ENCODE assay signal across 10 cellular contexts in the genomic region with DNA sequence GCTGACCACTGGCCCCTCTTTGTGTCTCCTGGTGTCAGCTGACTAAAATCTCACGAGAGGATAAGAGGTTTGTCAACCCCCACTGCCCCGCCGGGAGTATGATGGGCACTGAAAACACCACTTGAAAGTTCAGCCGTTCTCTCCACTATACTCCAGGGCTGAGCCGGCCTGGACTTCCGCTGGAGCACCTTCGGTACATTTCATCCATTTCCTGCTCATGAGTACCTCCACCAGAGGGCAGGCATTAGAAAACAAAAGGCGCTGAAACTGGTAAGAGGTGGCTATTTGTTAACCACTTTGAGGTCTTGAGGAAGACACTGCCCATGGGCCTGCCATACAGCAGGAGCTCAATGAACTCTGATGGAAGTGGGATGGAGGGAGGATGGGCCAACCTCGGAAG. TPM values are rescaled to one million over a fixed set of nuclear protein-coding genes. Genes with fewer than 3 reads are reported as not detected.
DNase-seq lines count a peak whose midpoint lies in the region; TF ChIP-seq lines count a peak whose summit lies in the region.
"Had no signal": no experiment of that assay in that cellular context is flagged by ENCODE, and none has a peak within 500 bp of the region (broad histone marks: within the 10 kb centered on the region; RNA-seq: fewer than 3 reads in every experiment).

No MANE protein-coding gene starts in this region.

- H3K9me3 ChIP-seq in endodermal cell (ENCODE audit: control insufficient read depth, low read length), result no peaks in the 10 kb centered on the region
- H3K9me3 ChIP-seq: lower lobe of right lung had no signal

- no peaks in the 10 kb centered on the region for H3K27me3 Mint-ChIP-seq in endodermal cell (ENCODE audit: insufficient read depth)
- H3K27me3 Mint-ChIP-seq in neural crest cell (ENCODE audit: low read depth), result no peaks in the 10 kb centered on the region
- H3K27me3 Mint-ChIP-seq: activated CD4-positive, alpha-beta T cell treated with anti-CD3 and anti-CD28 coated beads for 36 hours had no signal

- peak; percentile 7 for TF ChIP-seq CTCF in GM06990 (IDR thresholded peaks at IDR 0.05; ENCODE audit: insufficient read depth, low read length, poor library complexity, severe bottlenecking)
- TF ChIP-seq CTCF in NB4 (IDR thresholded peaks at IDR 0.05; ENCODE audit: low read depth, low read length), result peak; percentile 29
- peak; percentile 73 for TF ChIP-seq CTCF in endodermal cell (conservative IDR thresholded peaks at IDR 0.05)
- TF ChIP-seq CTCF in neural crest cell (conservative IDR thresholded peaks at IDR 0.05), result peak; percentile 46

- H3K27ac ChIP-seq in endodermal cell (ENCODE audit: low read depth, low read length), result no peak overlapping the region
- H3K27ac ChIP-seq: lower lobe of right lung had no signal

- WGBS in endodermal cell (ENCODE audit: insufficient coverage in 1 of 2, insufficient read length in 1 of 2), 2 experiments, result 84 to 88% methylated on average over 4 to 9 of the region's 9 CpGs

- H3K27me3 ChIP-seq in GM06990 (replicated peaks; ENCODE audit: control insufficient read depth, insufficient read depth, low read length), result no peaks in the 10 kb centered on the region
- no peaks in the 10 kb centered on the region for H3K27me3 ChIP-seq in endodermal cell (ENCODE audit: control insufficient read depth, insufficient read depth, low read length, poor library complexity, severe bottlenecking)

- no peak for TF ChIP-seq POLR2A in NB4 (IDR thresholded peaks at IDR 0.05; ENCODE audit: extremely low read depth, insufficient read length)

- H3K36me3 Mint-ChIP-seq in endodermal cell (ENCODE audit: low read depth) (peaks cover 59% of the 10 kb centered on the region), neural crest cell (ENCODE audit: low read depth) (peaks cover 8% of the 10 kb centered on the region)

- DNase-seq in GM06990 (ENCODE audit: extremely low read depth, insufficient read length), result no peak
- peak; percentile 44 for DNase-seq in NB4 (ENCODE audit: low read depth)
- DNase-seq in endodermal cell, result peak; percentile 76
- no peak for DNase-seq in neural crest cell (ENCODE audit: low read depth, low spot score)
- no peak for DNase-seq in GM19238 (ENCODE audit: insufficient read length, low spot score)
- DNase-seq in stimulated activated CD4-positive, alpha-beta T cell treated with anti-CD3 and anti-CD28 coated beads, Interleukin-2, amount 100 ng/mL, for 48 hours, result no peak
- no peak for DNase-seq in DMS79 treated with DMSO at 0.1 percent for 48 hours (lab: John Stamatoyannopoulos, UW)
- DNase-seq: activated CD4-positive, alpha-beta T cell treated with anti-CD3 and anti-CD28 coated beads for 36 hours; lower lobe of right lung; NCI-H510A treated with DMSO at 0.1 percent for 48 hours had no signal

- H3K4me1 Mint-ChIP-seq in endodermal cell (peaks cover 18% of the 10 kb centered on the region), neural crest cell (no peaks in the 10 kb centered on the region)

- H3K4me3 ChIP-seq in GM06990 (replicated peaks; ENCODE audit: low read depth, low read length) (no peak overlapping the region), NB4 (ENCODE audit: low read depth, low read length) (no peak overlapping the region), endodermal cell (ENCODE audit: low read length) (no peak overlapping the region)
- H3K4me3 ChIP-seq: lower lobe of right lung had no signal

- H3K27ac Mint-ChIP-seq in endodermal cell (no peak overlapping the region), neural crest cell (ENCODE audit: unreplicated experiment) (no peak overlapping the region)
- H3K27ac Mint-ChIP-seq: activated CD4-positive, alpha-beta T cell treated with anti-CD3 and anti-CD28 coated beads for 36 hours had no signal

- H3K36me3 ChIP-seq in GM06990 (ENCODE audit: control insufficient read depth, insufficient read depth, low read length) (peaks cover 4% of the 10 kb centered on the region), endodermal cell (ENCODE audit: control insufficient read depth, insufficient read depth, low read length) (peaks cover 82% of the 10 kb centered on the region)

- H3K9me3 Mint-ChIP-seq in endodermal cell (no peaks in the 10 kb centered on the region), neural crest cell (no peaks in the 10 kb centered on the region)

- no peak overlapping the region for H3K4me3 Mint-ChIP-seq in endodermal cell
- no peak overlapping the region for H3K4me3 Mint-ChIP-seq in neural crest cell
- H3K4me3 Mint-ChIP-seq: activated CD4-positive, alpha-beta T cell treated with anti-CD3 and anti-CD28 coated beads for 36 hours had no signal

- no peaks in the 10 kb centered on the region for H3K4me1 ChIP-seq in endodermal cell (ENCODE audit: control insufficient read depth, insufficient read depth, low read length)
- H3K4me1 ChIP-seq: lower lobe of right lung had no signal

- no peak overlapping the region for H3K9ac ChIP-seq in endodermal cell (ENCODE audit: extremely low read depth, low read length, poor library complexity, severe bottlenecking)

RNA-seq across cellular contexts. Expression of gene ANKRD60, which starts 17.9 kb away (rescaled TPM):
- total RNA-seq in endodermal cell, result not detected
- polyA plus RNA-seq in endodermal cell (2013, experiment 1 of 2), result not detected
- not detected for polyA plus RNA-seq in endodermal cell (2013, experiment 2 of 2)
- not detected in 2 replicates for total RNA-seq in neural crest cell
- total RNA-seq: activated CD4-positive, alpha-beta T cell treated with anti-CD3 and anti-CD28 coated beads for 36 hours; lower lobe of right lung had no signal

Comparison
In these comparisons a context has a peak if more than half of its experiments do, and no peak if none do; other contexts are left out.
1. DNase-seq: peak in NB4 (single experiment) and endodermal cell (single experiment); none in GM06990 (single experiment), neural crest cell (single experiment), GM19238 (single experiment), stimulated activated CD4-positive, alpha-beta T cell treated with anti-CD3 and anti-CD28 coated beads, Interleukin-2, amount 100 ng/mL, for 48 hours (0 of 2) and DMS79 treated with DMSO at 0.1 percent for 48 hours (single experiment).
2. CTCF ChIP-seq: peak in every context shown above with its lines; median percentile 73 in endodermal cell; 46 in neural crest cell; 29 in NB4; 7 in GM06990.